In genomic region chr20:32429343-32429742, GRCh38 we compare ENCODE assay signal across 22 cellular contexts.
DNase-seq lines count a peak whose midpoint lies in the region; ATAC-seq and TF ChIP-seq lines count a peak whose summit lies in the region.
"Had no signal": no experiment of that assay in that cellular context is flagged by ENCODE, and none has a peak within 500 bp of the region (broad histone marks: within the 10 kb centered on the region; RNA-seq: fewer than 3 reads in every experiment).

No MANE protein-coding gene starts in this region.

- no peak overlapping the region for H3K4me3 ChIP-seq in CD8-positive, alpha-beta memory T cell (ENCODE audit: low read length)
- H3K4me3 ChIP-seq in SJSA1 (no peak overlapping the region), osteoblast (ENCODE audit: insufficient read depth, low read length) (no peak overlapping the region)
- H3K4me3 ChIP-seq: BLaER1 had no signal

- H3K4me3 Mint-ChIP-seq in activated CD4-positive, alpha-beta T cell treated with anti-CD3 and anti-CD28 coated beads for 36 hours, result no peak overlapping the region
- no peak overlapping the region for H3K4me3 Mint-ChIP-seq in CD8-positive, alpha-beta memory T cell
- no peak overlapping the region for H3K4me3 Mint-ChIP-seq in activated CD8-positive, alpha-beta memory T cell treated with anti-CD3 and anti-CD28 coated beads, Interleukin-2, amount 10 ng/mL, durations not matched to agents 7 days and 5 days
- H3K4me3 Mint-ChIP-seq: CD4-positive, alpha-beta memory T cell; H9 had no signal

- no peak for DNase-seq in activated CD4-positive, alpha-beta T cell treated with anti-CD3 and anti-CD28 coated beads for 36 hours
- DNase-seq in activated CD4-positive, alpha-beta T cell treated with anti-CD3 and anti-CD28 coated beads, Interleukin-2, amount 50 U/mL, for 1 hour, result no peak
- no peak for DNase-seq in CD8-positive, alpha-beta memory T cell
- DNase-seq in SJSA1 (ENCODE audit: low read depth in 1 of 2, low spot score in 2 of 2) (peak in 1 of 2 experiments; percentile 35), osteoblast (ENCODE audit: insufficient read length, low spot score, missing footprints) (peak; percentile 11), ACHN (no peak)
- DNase-seq in activated CD8-positive, alpha-beta memory T cell treated with anti-CD3 and anti-CD28 coated beads, Interleukin-2, amount 10 ng/mL, durations not matched to agents 7 days and 5 days, result no peak
- DNase-seq: CD4-positive, alpha-beta memory T cell; H9; IMR-90; NCI-H1417 treated with DMSO at 0.1 percent for 48 hours; NCI-H187 treated with DMSO at 0.1 percent for 48 hours; NCI-H2171; NCI-H446 treated with DMSO at 0.1 percent for 48 hours; NCI-H69; NK-92 treated with Interleukin-12 subunit alpha and Interleukin-12 subunit beta, amount 100 ng/mL, for 24 hours; OCI-M1; SHP77 treated with DMSO at 0.1 percent for 48 hours had no signal

- H3K4me1 ChIP-seq in CD8-positive, alpha-beta memory T cell (ENCODE audit: insufficient read depth, low read length), result no peaks in the 10 kb centered on the region
- H3K4me1 ChIP-seq in SJSA1 (replicated peaks) (peaks cover 25% of the 10 kb centered on the region), osteoblast (ENCODE audit: insufficient read depth, low read length) (no peaks in the 10 kb centered on the region)
- H3K4me1 ChIP-seq: BLaER1 had no signal

- ATAC-seq in activated CD4-positive, alpha-beta T cell treated with anti-CD3 and anti-CD28 coated beads for 36 hours, result no peak
- no peak for ATAC-seq in activated CD8-positive, alpha-beta memory T cell treated with anti-CD3 and anti-CD28 coated beads, Interleukin-2, amount 10 ng/mL, durations not matched to agents 7 days and 5 days
- no peak for ATAC-seq in GM18873 (IDR thresholded peaks at IDR 0.05; ENCODE audit: low FRiP score, unreplicated experiment)
- ATAC-seq: SK-N-SH treated with all-trans-retinoic acid at 6 μM for 48 hours had no signal

- H3K27me3 ChIP-seq in CD8-positive, alpha-beta memory T cell (ENCODE audit: insufficient read depth, low read length, poor library complexity, severe bottlenecking), result no peaks in the 10 kb centered on the region
- H3K27me3 ChIP-seq in SJSA1 (replicated peaks), result no peaks in the 10 kb centered on the region
- H3K27me3 ChIP-seq in osteoblast (ENCODE audit: insufficient read depth, low read length), result no peaks in the 10 kb centered on the region
- H3K27me3 ChIP-seq: BLaER1 had no signal

- CTCF ChIA-PET in activated CD4-positive, alpha-beta T cell treated with anti-CD3 and anti-CD28 coated beads for 36 hours (lab: Charles Lee), result interaction anchor here (0.7 to 1.1 kb wide), 2 partner anchors 12 to 14 kb away, joined by 3 to 4 read pairs; no protein-coding TSS in a partner anchor
- CTCF ChIA-PET in CD8-positive, alpha-beta memory T cell (lab: Charles Lee), result no interaction called here
- CTCF ChIA-PET in activated CD8-positive, alpha-beta memory T cell treated with anti-CD3 and anti-CD28 coated beads, Interleukin-2, amount 10 ng/mL, durations not matched to agents 7 days and 5 days (lab: Charles Lee), result interaction anchor here (1.4 kb wide), 1 partner anchor 11 kb away, joined by 3 read pairs; no protein-coding TSS in a partner anchor

- no peak for TF ChIP-seq CTCF in osteoblast (IDR thresholded peaks at IDR 0.05; ENCODE audit: extremely low read depth, low read depth, low read length)

- H3K9me3 Mint-ChIP-seq in activated CD4-positive, alpha-beta T cell treated with anti-CD3 and anti-CD28 coated beads for 36 hours (ENCODE audit: low read depth), result no peaks in the 10 kb centered on the region
- no peaks in the 10 kb centered on the region for H3K9me3 Mint-ChIP-seq in CD8-positive, alpha-beta memory T cell
- H3K9me3 Mint-ChIP-seq in activated CD8-positive, alpha-beta memory T cell treated with anti-CD3 and anti-CD28 coated beads, Interleukin-2, amount 10 ng/mL, durations not matched to agents 7 days and 5 days (ENCODE audit: low read depth), result no peaks in the 10 kb centered on the region
- H3K9me3 Mint-ChIP-seq: H9 had no signal

- peaks cover 54% of the 10 kb centered on the region for H3K36me3 ChIP-seq in CD8-positive, alpha-beta memory T cell (ENCODE audit: insufficient read depth, low read length)
- H3K36me3 ChIP-seq in SJSA1, result peaks cover 67% of the 10 kb centered on the region
- H3K36me3 ChIP-seq in osteoblast (ENCODE audit: insufficient read depth, low read length), result peaks cover 67% of the 10 kb centered on the region

- H2AFZ ChIP-seq in osteoblast (ENCODE audit: low read length), result no peak overlapping the region

- H3K4me1 Mint-ChIP-seq in activated CD4-positive, alpha-beta T cell treated with anti-CD3 and anti-CD28 coated beads for 36 hours, result peaks cover 5% of the 10 kb centered on the region
- peaks cover 14 to 21% (median 19%) of the 10 kb centered on the region in 3 donors for H3K4me1 Mint-ChIP-seq in CD8-positive, alpha-beta memory T cell
- H3K4me1 Mint-ChIP-seq in activated CD8-positive, alpha-beta memory T cell treated with anti-CD3 and anti-CD28 coated beads, Interleukin-2, amount 10 ng/mL, durations not matched to agents 7 days and 5 days, result peaks cover 2% of the 10 kb centered on the region
- H3K4me1 Mint-ChIP-seq: H9 had no signal

- POLR2A ChIA-PET in activated CD4-positive, alpha-beta T cell treated with anti-CD3 and anti-CD28 coated beads for 36 hours (lab: Charles Lee), result no interaction called here
- POLR2A ChIA-PET in CD8-positive, alpha-beta memory T cell (lab: Charles Lee), result no interaction called here

- no peaks in the 10 kb centered on the region for H3K9me3 ChIP-seq in CD8-positive, alpha-beta memory T cell (ENCODE audit: low read length)
- H3K9me3 ChIP-seq in SJSA1 (replicated peaks) (no peaks in the 10 kb centered on the region), osteoblast (ENCODE audit: low read depth, low read length) (no peaks in the 10 kb centered on the region)
- H3K9me3 ChIP-seq: BLaER1 had no signal

- H3K27me3 Mint-ChIP-seq in activated CD4-positive, alpha-beta T cell treated with anti-CD3 and anti-CD28 coated beads for 36 hours, result no peaks in the 10 kb centered on the region
- H3K27me3 Mint-ChIP-seq in CD8-positive, alpha-beta memory T cell, result peaks cover 0 to 4% of the 10 kb centered on the region in 2 donors
- H3K27me3 Mint-ChIP-seq in activated CD8-positive, alpha-beta memory T cell treated with anti-CD3 and anti-CD28 coated beads, Interleukin-2, amount 10 ng/mL, durations not matched to agents 7 days and 5 days, result no peaks in the 10 kb centered on the region
- H3K27me3 Mint-ChIP-seq: CD4-positive, alpha-beta memory T cell had no signal

- peaks cover 76% of the 10 kb centered on the region for H3K36me3 Mint-ChIP-seq in activated CD4-positive, alpha-beta T cell treated with anti-CD3 and anti-CD28 coated beads for 36 hours (ENCODE audit: low read depth)
- peaks cover 6 to 84% (median 26%) of the 10 kb centered on the region in 3 donors for H3K36me3 Mint-ChIP-seq in CD8-positive, alpha-beta memory T cell
- H3K36me3 Mint-ChIP-seq in activated CD8-positive, alpha-beta memory T cell treated with anti-CD3 and anti-CD28 coated beads, Interleukin-2, amount 10 ng/mL, durations not matched to agents 7 days and 5 days, result peaks cover 60% of the 10 kb centered on the region

- H4K20me1 ChIP-seq in osteoblast (ENCODE audit: insufficient read depth, low read length), result peaks cover 18% of the 10 kb centered on the region

- no peak overlapping the region for H3K4me2 ChIP-seq in osteoblast (ENCODE audit: insufficient read depth, low read length)
- H3K4me2 ChIP-seq: BLaER1 had no signal

- in situ Hi-C loops in ACHN (cut with HindIII; ENCODE audit: low pct_ligation_motif_present, low pct_unique_long_range_greater_than_20kb, low sequenced_read_pairs), result no loop called here

- H3K79me2 ChIP-seq in osteoblast (ENCODE audit: insufficient read depth, low read length), result peaks cover 42% of the 10 kb centered on the region

- intact Hi-C loops in activated CD4-positive, alpha-beta T cell treated with anti-CD3 and anti-CD28 coated beads for 36 hours (cut with DNase I, micrococcal nuclease), result no loop called here

- H3K27ac ChIP-seq in CD8-positive, alpha-beta memory T cell (ENCODE audit: low read depth, low read length), result no peak overlapping the region
- H3K27ac ChIP-seq in SJSA1 (peak overlapping the region; percentile 47), osteoblast (ENCODE audit: low read depth, low read length) (no peak overlapping the region)
- H3K27ac ChIP-seq: BLaER1, HL-60 had no signal

- H3K27ac Mint-ChIP-seq in activated CD4-positive, alpha-beta T cell treated with anti-CD3 and anti-CD28 coated beads for 36 hours, result peak overlapping the region; percentile 13
- H3K27ac Mint-ChIP-seq in CD8-positive, alpha-beta memory T cell, result peak overlapping the region in 6 of 8 donors; percentile 15 to 47 (median 38)
- H3K27ac Mint-ChIP-seq in activated CD8-positive, alpha-beta memory T cell treated with anti-CD3 and anti-CD28 coated beads, Interleukin-2, amount 10 ng/mL, durations not matched to agents 7 days and 5 days, result no peak overlapping the region
